Comparison of ENCODE assay signal across 8 cellular contexts in genomic region chr4:15231265-15232091, GRCh38.
DNase-seq lines count a peak whose midpoint lies in the region; ATAC-seq, FAIRE-seq and TF ChIP-seq lines count a peak whose summit lies in the region.

No MANE protein-coding gene starts in this region.

- FAIRE-seq in HTR-8/SVneo (lab: Jason Lieb, UNC): peak; percentile 64

- H3K4me3 ChIP-seq in fibroblast of villous mesenchyme (ENCODE audit: low read depth, low read length): no peak overlapping the region
- no peak overlapping the region for H3K4me3 ChIP-seq in testis

- no peak for TF ChIP-seq POLR2A in testis (IDR thresholded peaks at IDR 0.05)

- intact Hi-C loops in activated T-helper 1 cell treated with anti-CD3 and anti-CD28 coated beads, Interleukin-12 subunit alpha, Interleukin-12 subunit beta, Interleukin-2, Interleukin-4 antibody, amounts not matched to agents 30 ng/mL and 10 ng/mL and 1 ng/mL, durations not matched to agents 14 hours and 24 hours and 36 hours (cut with micrococcal nuclease): loop anchor here (1.0 to 10.0 kb wide), 8 partner anchors 165 to 1574 kb away; partner anchors contain the start of gene CPEB2
- intact Hi-C loops in testis (cut with DNase I; ENCODE audit: low total_unique reads): loop anchor here (10.0 kb wide), 1 partner anchor 153 kb away; no protein-coding TSS in a partner anchor

- peak; percentile 81 for ATAC-seq in GM21390 (IDR thresholded peaks at IDR 0.05; ENCODE audit: unreplicated experiment)

- no peaks in the 10 kb centered on the region for H3K9me3 ChIP-seq in testis

- H3K4me3 Mint-ChIP-seq in activated T-helper 1 cell treated with anti-CD3 and anti-CD28 coated beads, Interleukin-12 subunit alpha, Interleukin-12 subunit beta, Interleukin-2, Interleukin-4 antibody, amounts not matched to agents 30 ng/mL and 10 ng/mL and 1 ng/mL, durations not matched to agents 14 hours and 24 hours and 36 hours: no peak overlapping the region

- peaks cover 28% of the 10 kb centered on the region for H3K4me1 Mint-ChIP-seq in activated T-helper 1 cell treated with anti-CD3 and anti-CD28 coated beads, Interleukin-12 subunit alpha, Interleukin-12 subunit beta, Interleukin-2, Interleukin-4 antibody, amounts not matched to agents 30 ng/mL and 10 ng/mL and 1 ng/mL, durations not matched to agents 14 hours and 24 hours and 36 hours (ENCODE audit: low read depth)

- no peak overlapping the region for H3K27ac ChIP-seq in testis

- no peaks in the 10 kb centered on the region for H3K36me3 ChIP-seq in testis (ENCODE audit: low read depth, missing control alignments)

- H3K36me3 Mint-ChIP-seq in activated T-helper 1 cell treated with anti-CD3 and anti-CD28 coated beads, Interleukin-12 subunit alpha, Interleukin-12 subunit beta, Interleukin-2, Interleukin-4 antibody, amounts not matched to agents 30 ng/mL and 10 ng/mL and 1 ng/mL, durations not matched to agents 14 hours and 24 hours and 36 hours (ENCODE audit: low read depth): no peaks in the 10 kb centered on the region

- H3K27me3 Mint-ChIP-seq in activated T-helper 1 cell treated with anti-CD3 and anti-CD28 coated beads, Interleukin-12 subunit alpha, Interleukin-12 subunit beta, Interleukin-2, Interleukin-4 antibody, amounts not matched to agents 30 ng/mL and 10 ng/mL and 1 ng/mL, durations not matched to agents 14 hours and 24 hours and 36 hours (ENCODE audit: insufficient read depth): no peaks in the 10 kb centered on the region

- H3K9me3 Mint-ChIP-seq in activated T-helper 1 cell treated with anti-CD3 and anti-CD28 coated beads, Interleukin-12 subunit alpha, Interleukin-12 subunit beta, Interleukin-2, Interleukin-4 antibody, amounts not matched to agents 30 ng/mL and 10 ng/mL and 1 ng/mL, durations not matched to agents 14 hours and 24 hours and 36 hours: no peaks in the 10 kb centered on the region

- peak; percentile 25 for DNase-seq in DMS153 (lab: John Stamatoyannopoulos, UW)
- DNase-seq in HTR-8/SVneo (ENCODE audit: insufficient read length, low spot score): peak; percentile 53
- peak; percentile 74 for DNase-seq in RKO (ENCODE audit: low spot score)
- DNase-seq in activated T-helper 1 cell treated with anti-CD3 and anti-CD28 coated beads, Interleukin-12 subunit alpha, Interleukin-12 subunit beta, Interleukin-2, Interleukin-4 antibody, amounts not matched to agents 30 ng/mL and 10 ng/mL and 1 ng/mL, durations not matched to agents 14 hours and 24 hours and 36 hours (ENCODE audit: low spot score): peak; percentile 53
- DNase-seq in fibroblast of villous mesenchyme (ENCODE audit: low read depth): peak; percentile 90
- DNase-seq in occipital lobe (lab: John Stamatoyannopoulos, UW): peak; percentile 30
- DNase-seq in testis: peak; percentile 92

- H3K4me1 ChIP-seq in testis: peaks cover 10% of the 10 kb centered on the region

- WGBS in testis, 2 donors: 57 to 60% methylated on average over 8 of the region's 8 CpGs

- no peak overlapping the region for H3K27ac Mint-ChIP-seq in activated T-helper 1 cell treated with anti-CD3 and anti-CD28 coated beads, Interleukin-12 subunit alpha, Interleukin-12 subunit beta, Interleukin-2, Interleukin-4 antibody, amounts not matched to agents 30 ng/mL and 10 ng/mL and 1 ng/mL, durations not matched to agents 14 hours and 24 hours and 36 hours

- no peaks in the 10 kb centered on the region for H3K27me3 ChIP-seq in testis

- TF ChIP-seq CTCF in fibroblast of villous mesenchyme (IDR thresholded peaks at IDR 0.05; ENCODE audit: insufficient read depth, low read depth, low read length) (peak; percentile 85), testis (IDR thresholded peaks at IDR 0.05) (peak; percentile 72 to 78 (median 78))

Comparison
In these comparisons a context has a peak if more than half of its experiments do, and no peak if none do; other contexts are left out.
1. DNase-seq: peak in every context shown above with its lines; median percentile 92 in testis; 90 in fibroblast of villous mesenchyme; 74 in RKO; 53 in HTR-8/SVneo; 53 in activated T-helper 1 cell treated with anti-CD3 and anti-CD28 coated beads, Interleukin-12 subunit alpha, Interleukin-12 subunit beta, Interleukin-2, Interleukin-4 antibody, amounts not matched to agents 30 ng/mL and 10 ng/mL and 1 ng/mL, durations not matched to agents 14 hours and 24 hours and 36 hours; 30 in occipital lobe; 25 in DMS153.